23 cellular contexts compared by ENCODE assay signal in the genomic region with DNA sequence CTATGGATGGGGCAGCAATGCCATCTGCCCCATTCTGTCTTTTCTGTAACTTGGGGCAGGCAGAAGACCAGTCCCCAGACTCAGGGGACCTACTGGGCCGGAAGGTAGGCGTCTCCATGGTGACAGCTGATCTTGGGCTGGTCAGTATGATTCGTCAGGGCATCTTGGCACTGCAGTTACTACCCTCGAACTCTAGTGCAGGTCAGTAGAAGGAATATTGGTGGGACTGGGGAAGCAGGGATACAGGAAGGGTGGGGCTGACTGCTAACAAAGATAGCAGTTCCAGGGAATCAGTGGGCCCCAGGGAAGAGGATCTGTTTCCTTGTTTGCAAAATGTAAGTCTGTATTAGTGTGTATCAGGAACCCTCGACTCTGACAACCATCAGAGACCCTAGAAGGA.
"Had no signal": no experiment of that assay in that cellular context is flagged by ENCODE, and none has a peak within 500 bp of the region (broad histone marks: within the 10 kb centered on the region; RNA-seq: fewer than 3 reads in every experiment).

No MANE protein-coding gene starts in this region.

- H3K27ac ChIP-seq: ovary, right lobe of liver, suprapubic skin, transverse colon, vagina had no signal

- FAIRE-seq: endometrium, frontal cortex, keratinocyte had no signal

- ATAC-seq: effector memory CD8-positive, alpha-beta T cell; naive thymus-derived CD8-positive, alpha-beta T cell; right lobe of liver; stimulated activated naive CD8-positive, alpha-beta T cell treated with anti-CD3 and anti-CD28 coated beads, Interleukin-15, amount 100 ng/mL, for 72 hours had no signal

- H3K27me3 ChIP-seq: ovary, right lobe of liver, suprapubic skin, transverse colon, vagina had no signal

- H3K36me3 ChIP-seq: ovary had no signal

- DNase-seq: cortex of kidney; effector memory CD8-positive, alpha-beta T cell; erythroblast; mammary epithelial cell; naive thymus-derived CD8-positive, alpha-beta T cell; nephron progenitor cell; occipital lobe; ovary; retina; right lobe of liver; stimulated activated CD4-positive, alpha-beta T cell treated with anti-CD3 and anti-CD28 coated beads, Interleukin-12 subunit alpha, Interleukin-12 subunit beta, amount 100 ng/mL, for 4 hours; stimulated activated CD4-positive, alpha-beta T cell treated with anti-CD3 and anti-CD28 coated beads, Interleukin-1b, Interleukin-23, amount 100 ng/mL, for 48 hours; stimulated activated CD4-positive, alpha-beta T cell treated with anti-CD3 and anti-CD28 coated beads, Interleukin-4, amount 100 ng/mL, for 1 hour; stimulated activated CD8-positive, alpha-beta memory T cell treated with anti-CD3 and anti-CD28 coated beads, Interleukin-4, amount 100 ng/mL, for 48 hours; stimulated activated naive CD4-positive, alpha-beta T cell; stimulated activated naive CD8-positive, alpha-beta T cell treated with anti-CD3 and anti-CD28 coated beads, Interleukin-15, amount 100 ng/mL, for 72 hours; transverse colon had no signal

- H3K9me3 ChIP-seq: ovary, right lobe of liver, suprapubic skin, transverse colon, vagina had no signal

- H3K4me1 ChIP-seq: right lobe of liver, suprapubic skin, transverse colon, vagina had no signal

- H3K4me3 ChIP-seq: ovary, right lobe of liver, smooth muscle cell, suprapubic skin, transverse colon, vagina had no signal
